In genomic region chr3:171459942-171460225, GRCh38 we compare ENCODE assay signal across 8 cellular contexts. TPM values are rescaled to one million over a fixed set of nuclear protein-coding genes. Genes with fewer than 3 reads are reported as not detected.
DNase-seq lines count a peak whose midpoint lies in the region; ATAC-seq, FAIRE-seq and TF ChIP-seq lines count a peak whose summit lies in the region.

No MANE protein-coding gene starts in this region.

- H3K4me1 ChIP-seq in RWPE2 (ENCODE audit: insufficient read depth, poor library complexity, severe bottlenecking): peaks cover 9% of the 10 kb centered on the region
- peaks cover 5 to 59% (median 9%) of the 10 kb centered on the region in 3 donors for H3K4me1 ChIP-seq in esophagus squamous epithelium
- H3K4me1 ChIP-seq in osteoblast (ENCODE audit: insufficient read depth, low read length): peaks cover 21% of the 10 kb centered on the region

- peak overlapping the region; percentile 57 for H3K4me3 ChIP-seq in RWPE2 (ENCODE audit: severe bottlenecking)
- peak overlapping the region; percentile 73 to 96 (median 80) for H3K4me3 ChIP-seq in esophagus squamous epithelium
- peak overlapping the region; percentile 70 for H3K4me3 ChIP-seq in osteoblast (ENCODE audit: insufficient read depth, low read length)

- no peaks in the 10 kb centered on the region for H3K36me3 ChIP-seq in RWPE2 (ENCODE audit: low read depth)
- H3K36me3 ChIP-seq in esophagus squamous epithelium: no peaks in the 10 kb centered on the region
- no peaks in the 10 kb centered on the region for H3K36me3 ChIP-seq in osteoblast (ENCODE audit: insufficient read depth, low read length)

- no peak overlapping the region for H2AFZ ChIP-seq in osteoblast (ENCODE audit: low read length)

- TF ChIP-seq POLR2A in esophagus squamous epithelium (IDR thresholded peaks at IDR 0.05): no peak

- FAIRE-seq in RCC 7860 (lab: Jason Lieb, UNC): no peak

- no peaks in the 10 kb centered on the region for H4K20me1 ChIP-seq in osteoblast (ENCODE audit: insufficient read depth, low read length)

- H3K27me3 ChIP-seq in RWPE2 (ENCODE audit: insufficient read depth, poor library complexity, severe bottlenecking) (no peaks in the 10 kb centered on the region), esophagus squamous epithelium (peaks cover 0 to 11% (median 0%) of the 10 kb centered on the region in 4 donors), osteoblast (ENCODE audit: insufficient read depth, low read length) (peaks cover 86% of the 10 kb centered on the region)

- H3K9me3 ChIP-seq in RWPE2 (ENCODE audit: severe bottlenecking): no peaks in the 10 kb centered on the region
- no peaks in the 10 kb centered on the region for H3K9me3 ChIP-seq in esophagus squamous epithelium
- no peaks in the 10 kb centered on the region for H3K9me3 ChIP-seq in osteoblast (ENCODE audit: low read depth, low read length)

- H3K27ac ChIP-seq in RWPE2 (ENCODE audit: poor library complexity, severe bottlenecking) (peak overlapping the region; percentile 43), esophagus squamous epithelium (peak overlapping the region; percentile 72 to 88 (median 86)), osteoblast (ENCODE audit: low read depth, low read length) (no peak overlapping the region)

- ATAC-seq in RWPE2 (ENCODE audit: low read depth): peak; percentile 7; the same call in 2 of the 3 replicates

- DNase-seq in NCI-H2029 (lab: John Stamatoyannopoulos, UW) (peak; percentile 54), NCI-H2029 treated with DMSO at 0.1 percent for 48 hours (lab: John Stamatoyannopoulos, UW) (no peak), RWPE2 (ENCODE audit: low spot score) (no peak), esophagus squamous epithelium (lab: John Stamatoyannopoulos, UW) (no peak), osteoblast (ENCODE audit: insufficient read length, low spot score, missing footprints) (no peak), hepatic stellate cell (ENCODE audit: low spot score) (no peak), RCC 7860 (ENCODE audit: low spot score) (no peak), NCI-H1048 (lab: John Stamatoyannopoulos, UW) (no peak)

- no peaks in the 10 kb centered on the region for H3K79me2 ChIP-seq in osteoblast (ENCODE audit: insufficient read depth, low read length)

- peak overlapping the region; percentile 86 for H3K4me2 ChIP-seq in osteoblast (ENCODE audit: insufficient read depth, low read length)

- no peak for TF ChIP-seq CTCF in RWPE2 (IDR thresholded peaks at IDR 0.05; ENCODE audit: poor library complexity, severe bottlenecking)
- no peak for TF ChIP-seq CTCF in esophagus squamous epithelium (IDR thresholded peaks at IDR 0.05)
- TF ChIP-seq CTCF in osteoblast (IDR thresholded peaks at IDR 0.05; ENCODE audit: extremely low read depth, low read depth, low read length): no peak

- intact Hi-C loops in esophagus squamous epithelium (cut with DNase I): no loop called here

- 0 to 2% methylated on average over 8 to 11 of the region's 20 CpGs for WGBS in esophagus squamous epithelium, 2 donors

RNA-seq across cellular contexts. Expression of gene TNIK, which starts 0.3 kb away (rescaled TPM):
- 10 to 100 TPM in 1 of 4 donors, 1 to 10 TPM in 3; 2.2 to 11.6 (median 4.7) TPM for total RNA-seq in esophagus squamous epithelium
- total RNA-seq in osteoblast: 7.6 and 8.8 TPM in 2 replicates
